23 cellular contexts compared by ENCODE assay signal in genomic region chr18:48116873-48117630, GRCh38.
"Had no signal": no experiment of that assay in that cellular context is flagged by ENCODE, and none has a peak within 500 bp of the region (broad histone marks: within the 10 kb centered on the region; RNA-seq: fewer than 3 reads in every experiment).

No MANE protein-coding gene starts in this region.

- H3K9me3 ChIP-seq: SK-N-SH had no signal

- H3K4me2 ChIP-seq: KMS-11, SK-N-SH had no signal

- ATAC-seq: K562 had no signal

- H3K4me3 ChIP-seq: K562 had no signal

- H3K4me3 Mint-ChIP-seq: IgD-negative memory B cell had no signal

- H3K27ac Mint-ChIP-seq: IgD-negative memory B cell had no signal

- H3K27ac ChIP-seq: HL-60, KMS-11, RWPE1 had no signal

- H3K9ac ChIP-seq: KMS-11, SK-N-SH had no signal

- H3K36me3 Mint-ChIP-seq: IgD-negative memory B cell had no signal

- H3K27me3 Mint-ChIP-seq: IgD-negative memory B cell had no signal

- DNase-seq: Kasumi-1, MV-4-11, NCI-H1048, NCI-H1105, NCI-H1417, NCI-H1436 treated with DMSO at 0.1 percent for 48 hours, NCI-H1694, NCI-H187 treated with DMSO at 0.1 percent for 48 hours, NCI-H2029 treated with DMSO at 0.1 percent for 48 hours, NCI-H2107, NCI-H2227 treated with DMSO at 0.1 percent for 48 hours, NCI-H446, NCI-H510A, NCI-H524 treated with DMSO at 0.1 percent for 48 hours, NCI-H69, SHP77, SK-N-SH, SW 1271 had no signal
